ENCODE assay signal across 9 cellular contexts in genomic region chr9:121362813-121363585, GRCh38. TPM values are rescaled to one million over a fixed set of nuclear protein-coding genes. Genes with fewer than 3 reads are reported as not detected.
DNase-seq lines count a peak whose midpoint lies in the region; ATAC-seq and TF ChIP-seq lines count a peak whose summit lies in the region.
"Had no signal": no experiment of that assay in that cellular context is flagged by ENCODE, and none has a peak within 500 bp of the region (broad histone marks: within the 10 kb centered on the region; RNA-seq: fewer than 3 reads in every experiment).

No MANE protein-coding gene starts in this region.

- H3K27ac ChIP-seq in breast epithelium = peak overlapping the region; percentile 85 to 87
- peak overlapping the region; percentile 60 for H3K27ac ChIP-seq in substantia nigra (ENCODE audit: low read depth, low read length, poor library complexity, severe bottlenecking)

- H3K9me3 Mint-ChIP-seq in naive thymus-derived CD8-positive, alpha-beta T cell = no peaks in the 10 kb centered on the region
- H3K9me3 Mint-ChIP-seq in activated T-helper 2 cell treated with anti-CD3 and anti-CD28 coated beads, Interferon-gamma antibody, Interleukin-2, Interleukin-4, amounts not matched to agents 10 μg/mL and 5 μg/mL and 100 μg/mL, durations not matched to agents 14 hours and 24 hours and 36 hours = no peaks in the 10 kb centered on the region

- H3K36me3 Mint-ChIP-seq in naive thymus-derived CD8-positive, alpha-beta T cell = no peaks in the 10 kb centered on the region
- peaks cover 5% of the 10 kb centered on the region for H3K36me3 Mint-ChIP-seq in activated T-helper 2 cell treated with anti-CD3 and anti-CD28 coated beads, Interferon-gamma antibody, Interleukin-2, Interleukin-4, amounts not matched to agents 10 μg/mL and 5 μg/mL and 100 μg/mL, durations not matched to agents 14 hours and 24 hours and 36 hours (ENCODE audit: low read depth)

- no peaks in the 10 kb centered on the region for H3K27me3 Mint-ChIP-seq in naive thymus-derived CD8-positive, alpha-beta T cell
- H3K27me3 Mint-ChIP-seq in activated T-helper 2 cell treated with anti-CD3 and anti-CD28 coated beads, Interferon-gamma antibody, Interleukin-2, Interleukin-4, amounts not matched to agents 10 μg/mL and 5 μg/mL and 100 μg/mL, durations not matched to agents 14 hours and 24 hours and 36 hours (ENCODE audit: low read depth) = no peaks in the 10 kb centered on the region

- H3K27me3 ChIP-seq in breast epithelium = no peaks in the 10 kb centered on the region

- peaks cover 11 to 81% (median 33%) of the 10 kb centered on the region in 4 donors for H3K4me1 Mint-ChIP-seq in naive thymus-derived CD8-positive, alpha-beta T cell
- peaks cover 21% of the 10 kb centered on the region for H3K4me1 Mint-ChIP-seq in activated T-helper 2 cell treated with anti-CD3 and anti-CD28 coated beads, Interferon-gamma antibody, Interleukin-2, Interleukin-4, amounts not matched to agents 10 μg/mL and 5 μg/mL and 100 μg/mL, durations not matched to agents 14 hours and 24 hours and 36 hours (ENCODE audit: low read depth)

- TF ChIP-seq POLR2A in breast epithelium (IDR thresholded peaks at IDR 0.05) = no peak

- POLR2A ChIA-PET in naive thymus-derived CD8-positive, alpha-beta T cell (lab: Charles Lee) = no interaction called here

- no peaks in the 10 kb centered on the region for H3K36me3 ChIP-seq in breast epithelium

- intact Hi-C loops in breast epithelium (cut with DNase I; ENCODE audit: low total_unique reads) (no loop called here), left colon (cut with DNase I, micrococcal nuclease) (no loop called here)
- intact Hi-C loops in activated T-helper 2 cell treated with anti-CD3 and anti-CD28 coated beads, Interferon-gamma antibody, Interleukin-2, Interleukin-4, amounts not matched to agents 10 μg/mL and 5 μg/mL and 100 μg/mL, durations not matched to agents 14 hours and 24 hours and 36 hours (cut with micrococcal nuclease) = loop anchor here (10.0 kb wide), 1 partner anchor 158 kb away; the partner anchor contains the start of gene RAB14

- peak overlapping the region in 2 of 10 donors; percentile 18 to 25 for H3K27ac Mint-ChIP-seq in naive thymus-derived CD8-positive, alpha-beta T cell
- H3K27ac Mint-ChIP-seq in activated T-helper 2 cell treated with anti-CD3 and anti-CD28 coated beads, Interferon-gamma antibody, Interleukin-2, Interleukin-4, amounts not matched to agents 10 μg/mL and 5 μg/mL and 100 μg/mL, durations not matched to agents 14 hours and 24 hours and 36 hours = no peak overlapping the region

- H3K4me3 Mint-ChIP-seq in naive thymus-derived CD8-positive, alpha-beta T cell = no peak overlapping the region
- H3K4me3 Mint-ChIP-seq in activated T-helper 2 cell treated with anti-CD3 and anti-CD28 coated beads, Interferon-gamma antibody, Interleukin-2, Interleukin-4, amounts not matched to agents 10 μg/mL and 5 μg/mL and 100 μg/mL, durations not matched to agents 14 hours and 24 hours and 36 hours (ENCODE audit: low read depth) = no peak overlapping the region

- DNase-seq in HT1080 (ENCODE audit: low read depth) = peak; percentile 57
- DNase-seq in breast epithelium (ENCODE audit: low spot score in 2 of 2) = no peak
- no peak for DNase-seq in left colon
- no peak for DNase-seq in substantia nigra (lab: John Stamatoyannopoulos, UW)
- DNase-seq in NCI-H187 (lab: John Stamatoyannopoulos, UW) = no peak
- DNase-seq in naive thymus-derived CD8-positive, alpha-beta T cell = no peak
- DNase-seq in activated T-helper 2 cell treated with anti-CD3 and anti-CD28 coated beads, Interferon-gamma antibody, Interleukin-2, Interleukin-4, amounts not matched to agents 10 μg/mL and 5 μg/mL and 100 μg/mL, durations not matched to agents 14 hours and 24 hours and 36 hours (ENCODE audit: low spot score) = no peak
- DNase-seq: hippocampal formation had no signal

- TF ChIP-seq CTCF in breast epithelium (IDR thresholded peaks at IDR 0.05) = no peak

- H3K4me1 ChIP-seq in breast epithelium = peaks cover 4 to 34% of the 10 kb centered on the region in 2 donors

- ATAC-seq in left colon (peak; percentile 84), HG03469 (IDR thresholded peaks at IDR 0.05; ENCODE audit: unreplicated experiment) (no peak)
- ATAC-seq in naive thymus-derived CD8-positive, alpha-beta T cell = no peak

- H3K9me3 ChIP-seq in breast epithelium = no peaks in the 10 kb centered on the region

- peak overlapping the region in 1 of 3 donors; percentile 27 for H3K4me3 ChIP-seq in breast epithelium

RNA-seq across cellular contexts. Expression of gene STOM, which starts 7.1 kb away (rescaled TPM):
- 3.9 and 5.4 TPM in 2 replicates for total RNA-seq in HT1080 (2014; rRNA removed; shearing (Covaris generic))
- polyA plus RNA-seq in HT1080 (2015; cell fraction: cytosol; rRNA removed) = 11.5 and 12.5 TPM in 2 replicates
- polyA plus RNA-seq in HT1080 (2015; cell fraction: nucleus; rRNA removed) = 6.0 and 7.7 TPM in 2 replicates
- total RNA-seq in breast epithelium (100 to 1,000 TPM; 263 to 444 (median 334) TPM), left colon (100 to 1,000 TPM in 1 of 2 donors, 10 to 100 TPM in 1; 94.6 to 115 TPM)
- 10 to 100 TPM; 16.0 to 17.9 TPM for total RNA-seq in naive thymus-derived CD8-positive, alpha-beta T cell
- polyA plus RNA-seq in naive thymus-derived CD8-positive, alpha-beta T cell = 100 to 1,000 TPM in 1 of 3 donors, 10 to 100 TPM in 2; 18.7 to 193 (median 19.5) TPM
- total RNA-seq in activated T-helper 2 cell treated with anti-CD3 and anti-CD28 coated beads, Interferon-gamma antibody, Interleukin-2, Interleukin-4, amounts not matched to agents 10 μg/mL and 5 μg/mL and 100 μg/mL, durations not matched to agents 14 hours and 24 hours and 36 hours = 18.9 and 21.0 TPM in 2 replicates
